8 cellular contexts compared by ENCODE assay signal in genomic region chr2:85728883-85729824, GRCh38. TPM values are rescaled to one million over a fixed set of nuclear protein-coding genes. Genes with fewer than 3 reads are reported as not detected.
DNase-seq lines count a peak whose midpoint lies in the region; ATAC-seq and TF ChIP-seq lines count a peak whose summit lies in the region.

No MANE protein-coding gene starts in this region.

- H3K27ac ChIP-seq in BLaER1 treated with 17β-estradiol and CSF1 and Interleukin-3, amounts not matched to agents 10 nM and 100 nM, result no peak overlapping the region
- H3K27ac ChIP-seq in RWPE2 (ENCODE audit: poor library complexity, severe bottlenecking) (no peak overlapping the region), foreskin keratinocyte (no peak overlapping the region)

- peak overlapping the region in 7 of 11 experiments; percentile 2 to 65 (median 35); a peak in 10 of 22 replicates for H3K4me2 ChIP-seq in BLaER1 treated with 17β-estradiol and CSF1 and Interleukin-3, amounts not matched to agents 10 nM and 100 nM

- H3K4me1 ChIP-seq in BLaER1 treated with 17β-estradiol and CSF1 and Interleukin-3, amounts not matched to agents 10 nM and 100 nM, result peaks cover 14 to 38% (median 20%) of the 10 kb centered on the region in 10 experiments
- no peaks in the 10 kb centered on the region for H3K4me1 ChIP-seq in RWPE2 (ENCODE audit: insufficient read depth, poor library complexity, severe bottlenecking)
- no peaks in the 10 kb centered on the region for H3K4me1 ChIP-seq in foreskin keratinocyte

- DNase-seq in Kasumi-1 (lab: John Stamatoyannopoulos, UW) (peak; percentile 58 to 70), RWPE2 (ENCODE audit: low spot score) (no peak), foreskin keratinocyte (no peak), nucleus accumbens (lab: John Stamatoyannopoulos, UW) (peak in 52 of 56 donors; percentile 31 to 93 (median 76)), superior temporal gyrus (ENCODE audit: extremely low spot score) (peak; percentile 91)
- DNase-seq in activated T-helper 9 cell treated with anti-CD3 and anti-CD28 coated beads, Interleukin-2, amount 50 U/mL, for 16 hours (ENCODE audit: low read depth), result peak; percentile 54

- H3K27me3 ChIP-seq in BLaER1 treated with 17β-estradiol and CSF1 and Interleukin-3, amounts not matched to agents 10 nM and 100 nM, result no peaks in the 10 kb centered on the region
- no peaks in the 10 kb centered on the region for H3K27me3 ChIP-seq in RWPE2 (ENCODE audit: insufficient read depth, poor library complexity, severe bottlenecking)
- peaks cover 45% of the 10 kb centered on the region for H3K27me3 ChIP-seq in foreskin keratinocyte

- no peak overlapping the region for H3K4me3 ChIP-seq in BLaER1 treated with 17β-estradiol and CSF1 and Interleukin-3, amounts not matched to agents 10 nM and 100 nM
- H3K4me3 ChIP-seq in RWPE2 (ENCODE audit: severe bottlenecking), result no peak overlapping the region

- H3K9me3 ChIP-seq in BLaER1 treated with 17β-estradiol and CSF1 and Interleukin-3, amounts not matched to agents 10 nM and 100 nM (replicated peaks in 1 of 11), result no peaks in the 10 kb centered on the region
- H3K9me3 ChIP-seq in RWPE2 (ENCODE audit: severe bottlenecking), result no peaks in the 10 kb centered on the region

- TF ChIP-seq CTCF in RWPE2 (IDR thresholded peaks at IDR 0.05; ENCODE audit: poor library complexity, severe bottlenecking) (peak; percentile 96), foreskin keratinocyte (conservative IDR thresholded peaks at IDR 0.05) (peak; percentile 94)

- H3K9ac ChIP-seq in BLaER1 treated with 17β-estradiol and CSF1 and Interleukin-3, amounts not matched to agents 10 nM and 100 nM, result peak overlapping the region in 3 of 11 experiments; percentile 3 to 23 (median 16); a peak in 1 of 22 replicates

- no peaks in the 10 kb centered on the region; a peak in 1 of 22 replicates for H4K20me1 ChIP-seq in BLaER1 treated with 17β-estradiol and CSF1 and Interleukin-3, amounts not matched to agents 10 nM and 100 nM

- no peaks in the 10 kb centered on the region for H3K36me3 ChIP-seq in BLaER1 treated with 17β-estradiol and CSF1 and Interleukin-3, amounts not matched to agents 10 nM and 100 nM
- no peaks in the 10 kb centered on the region for H3K36me3 ChIP-seq in RWPE2 (ENCODE audit: low read depth)

- peak; percentile 60 for ATAC-seq in GM19328 (IDR thresholded peaks at IDR 0.05; ENCODE audit: unreplicated experiment)
- peak; percentile 98 for ATAC-seq in RWPE2 (ENCODE audit: low read depth)
- ATAC-seq in foreskin keratinocyte, result peak; percentile 87

RNA-seq across cellular contexts. Expression of gene ATOH8, which starts 24.6 kb away (rescaled TPM):
- total RNA-seq in foreskin keratinocyte, result not detected in 2 replicates
- not detected in 2 replicates for polyA plus RNA-seq in foreskin keratinocyte

RNA-seq across cellular contexts. Expression of gene GNLY, which starts 35.0 kb away (rescaled TPM):
- total RNA-seq in foreskin keratinocyte, result not detected in 2 replicates
- polyA plus RNA-seq in foreskin keratinocyte, result not detected in 2 replicates

Comparison
In these comparisons a context has a peak if more than half of its experiments do, and no peak if none do; other contexts are left out.
1. DNase-seq: peak in Kasumi-1 (2 of 2), activated T-helper 9 cell treated with anti-CD3 and anti-CD28 coated beads, Interleukin-2, amount 50 U/mL, for 16 hours (single experiment), nucleus accumbens (52 of 56) and superior temporal gyrus (single experiment); none in RWPE2 (single experiment) and foreskin keratinocyte (0 of 2).
2. Peak in every context shown above with its lines, with median percentiles within 50 percentile points of each other: ATAC-seq.